In genomic region chr21:44548381-44548780, GRCh38 we compare ENCODE assay signal across 2 cellular contexts.
TF ChIP-seq lines count a peak whose summit lies in the region.

No MANE protein-coding gene starts in this region.

TF ChIP-seq in GM23338, 12 proteins besides CTCF, POLR2A, EP300 and RAD21:
- TF ChIP-seq ZNF331 (CRISPR knock-in tag; IDR thresholded peaks at IDR 0.05; ENCODE audit: low read depth) = no peak
- TF ChIP-seq ETS1 (IDR thresholded peaks at IDR 0.05) = no peak
- no peak for TF ChIP-seq ZNF114 (CRISPR knock-in tag; IDR thresholded peaks at IDR 0.05)
- no peak for TF ChIP-seq REST (IDR thresholded peaks at IDR 0.05; ENCODE audit: unreplicated experiment)
- TF ChIP-seq CREB1 (CRISPR knock-in tag; IDR thresholded peaks at IDR 0.05; ENCODE audit: low read depth) = no peak
- TF ChIP-seq EZH2phosphoT487 (IDR thresholded peaks at IDR 0.05; ENCODE audit: unreplicated experiment) = no peak
- TF ChIP-seq JUNB (IDR thresholded peaks at IDR 0.05; ENCODE audit: unreplicated experiment) = no peak
- TF ChIP-seq EZH2 (IDR thresholded peaks at IDR 0.05; ENCODE audit: low read depth, unreplicated experiment) = no peak
- TF ChIP-seq POLR2AphosphoS5 (IDR thresholded peaks at IDR 0.05; ENCODE audit: low read depth) = no peak
- no peak for TF ChIP-seq STAT1 (IDR thresholded peaks at IDR 0.05; ENCODE audit: unreplicated experiment)
- TF ChIP-seq ZNF462 (CRISPR knock-in tag; IDR thresholded peaks at IDR 0.05) = no peak
- no peak for TF ChIP-seq NANOG (IDR thresholded peaks at IDR 0.05; ENCODE audit: borderline replicate concordance)

TF ChIP-seq in SK-N-SH, 30 proteins besides CTCF, POLR2A, EP300 and RAD21:
- TF ChIP-seq USF2 (IDR thresholded peaks at IDR 0.05; ENCODE audit: borderline replicate concordance, low read depth, low read length) = no peak
